1 cellular context compared by ENCODE assay signal in the genomic region with DNA sequence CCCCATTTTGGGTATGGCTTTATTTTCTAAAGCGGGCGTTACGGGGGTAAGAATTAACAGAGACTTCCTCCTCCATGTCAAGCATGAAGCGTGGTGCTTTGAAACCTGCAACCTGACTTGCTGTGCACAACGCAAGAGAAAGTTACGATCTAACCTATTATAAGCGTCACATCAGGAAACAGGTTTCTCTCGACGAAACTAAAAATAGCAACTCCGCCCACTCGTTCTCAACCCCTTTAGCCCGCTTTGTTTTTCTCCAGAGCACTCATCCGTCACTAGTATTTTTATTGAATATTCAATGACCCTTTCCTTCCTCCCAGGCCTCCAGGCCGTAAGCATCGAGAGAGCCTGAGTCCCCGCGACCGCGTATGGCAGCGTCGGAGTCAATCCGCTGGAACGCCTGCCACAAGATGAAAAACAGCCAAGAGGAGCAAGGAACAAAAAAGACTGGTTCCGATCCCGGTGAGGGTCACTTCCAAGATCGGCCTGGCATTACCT.
TF ChIP-seq lines count a peak whose summit lies in the region.

No MANE protein-coding gene starts in this region.

TF ChIP-seq in HepG2, 621 proteins besides CTCF, POLR2A, EP300 and RAD21:
- TF ChIP-seq ZSCAN12 (CRISPR knock-in tag; IDR thresholded peaks at IDR 0.05) = 0 out of 2 replicates have a peak, but pooled peaks have one; percentile 59
- no peak for TF ChIP-seq ZNF777 (CRISPR knock-in tag; IDR thresholded peaks at IDR 0.05)
- TF ChIP-seq ZNF790 (CRISPR knock-in tag; IDR thresholded peaks at IDR 0.05; ENCODE audit: borderline replicate concordance) = no peak
- TF ChIP-seq ZNF691 (CRISPR knock-in tag; IDR thresholded peaks at IDR 0.05; ENCODE audit: borderline replicate concordance, low read depth) = no peak
- TF ChIP-seq ZNF563 (CRISPR knock-in tag; IDR thresholded peaks at IDR 0.05) = no peak
- no peak for TF ChIP-seq ZNF883 (CRISPR knock-in tag; IDR thresholded peaks at IDR 0.05; ENCODE audit: not compliant biosample characterization)
- no peak for TF ChIP-seq ZNF160 (CRISPR knock-in tag; IDR thresholded peaks at IDR 0.05)
- TF ChIP-seq ELF1 (CRISPR knock-in tag; IDR thresholded peaks at IDR 0.05) = no peak
- no peak for TF ChIP-seq NFYC (CRISPR knock-in tag; IDR thresholded peaks at IDR 0.05)
- no peak for TF ChIP-seq SP2 (CRISPR knock-in tag; IDR thresholded peaks at IDR 0.05)
- no peak for TF ChIP-seq SNAPC4 (CRISPR knock-in tag; IDR thresholded peaks at IDR 0.05)
- no peak; the same call in 1 of the 2 replicates for TF ChIP-seq YEATS4 (CRISPR knock-in tag; IDR thresholded peaks at IDR 0.05; ENCODE audit: borderline replicate concordance)
- TF ChIP-seq ZNF230 (CRISPR knock-in tag; IDR thresholded peaks at IDR 0.05) = no peak
- TF ChIP-seq MED13 (CRISPR knock-in tag; IDR thresholded peaks at IDR 0.05) = no peak
- TF ChIP-seq ZNF12 (CRISPR knock-in tag; IDR thresholded peaks at IDR 0.05) = no peak
- no peak for TF ChIP-seq ZMAT3 (CRISPR knock-in tag; conservative IDR thresholded peaks at IDR 0.05)
- TF ChIP-seq ERF (CRISPR knock-in tag; IDR thresholded peaks at IDR 0.05) = no peak
- 0 out of 2 replicates have a peak, but pooled peaks have one; percentile 20 for TF ChIP-seq DZIP1 (CRISPR knock-in tag; IDR thresholded peaks at IDR 0.05)
- TF ChIP-seq, protein P1, sequence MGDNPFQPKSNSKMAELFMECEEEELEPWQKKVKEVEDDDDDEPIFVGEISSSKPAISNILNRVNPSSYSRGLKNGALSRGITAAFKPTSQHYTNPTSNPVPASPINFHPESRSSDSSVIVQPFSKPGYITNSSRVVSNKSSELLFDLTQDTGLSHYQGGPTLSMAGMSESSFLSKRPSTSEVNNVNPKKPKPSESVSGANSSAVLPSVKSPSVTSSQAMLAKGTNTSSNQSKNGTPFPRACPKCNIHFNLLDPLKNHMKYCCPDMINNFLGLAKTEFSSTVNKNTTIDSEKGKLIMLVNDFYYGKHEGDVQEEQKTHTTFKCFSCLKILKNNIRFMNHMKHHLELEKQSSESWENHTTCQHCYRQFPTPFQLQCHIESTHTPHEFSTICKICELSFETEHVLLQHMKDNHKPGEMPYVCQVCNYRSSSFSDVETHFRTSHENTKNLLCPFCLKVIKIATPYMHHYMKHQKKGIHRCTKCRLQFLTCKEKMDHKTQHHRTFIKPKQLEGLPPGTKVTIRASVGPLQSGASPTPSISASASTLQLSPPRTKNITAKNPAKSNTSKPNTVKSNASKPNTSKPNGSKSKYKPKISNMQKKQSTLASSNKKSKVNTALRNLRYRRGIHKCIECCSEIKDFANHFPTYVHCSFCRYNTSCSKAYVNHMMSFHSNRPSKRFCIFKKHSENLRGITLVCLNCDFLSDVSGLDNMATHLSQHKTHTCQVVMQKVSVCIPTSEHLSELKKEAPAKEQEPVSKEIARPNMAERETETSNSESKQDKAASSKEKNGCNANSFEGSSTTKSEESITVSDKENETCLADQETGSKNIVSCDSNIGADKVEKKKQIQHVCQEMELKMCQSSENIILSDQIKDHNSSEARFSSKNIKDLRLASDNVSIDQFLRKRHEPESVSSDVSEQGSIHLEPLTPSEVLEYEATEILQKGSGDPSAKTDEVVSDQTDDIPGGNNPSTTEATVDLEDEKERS (CRISPR knock-in tag; IDR thresholded peaks at IDR 0.05) = 0 out of 2 replicates have a peak, but pooled peaks have one; percentile 15
- no peak for TF ChIP-seq ATRX (CRISPR knock-in tag; IDR thresholded peaks at IDR 0.05; ENCODE audit: borderline replicate concordance)
- no peak for TF ChIP-seq ATF7 (IDR thresholded peaks at IDR 0.05)
- TF ChIP-seq ATF7 (CRISPR knock-in tag; IDR thresholded peaks at IDR 0.05) = no peak
- TF ChIP-seq ZBTB1 (CRISPR knock-in tag; IDR thresholded peaks at IDR 0.05; ENCODE audit: borderline replicate concordance) = no peak
- TF ChIP-seq NR3C1 (CRISPR knock-in tag; IDR thresholded peaks at IDR 0.05) = no peak
- TF ChIP-seq, protein P2, sequence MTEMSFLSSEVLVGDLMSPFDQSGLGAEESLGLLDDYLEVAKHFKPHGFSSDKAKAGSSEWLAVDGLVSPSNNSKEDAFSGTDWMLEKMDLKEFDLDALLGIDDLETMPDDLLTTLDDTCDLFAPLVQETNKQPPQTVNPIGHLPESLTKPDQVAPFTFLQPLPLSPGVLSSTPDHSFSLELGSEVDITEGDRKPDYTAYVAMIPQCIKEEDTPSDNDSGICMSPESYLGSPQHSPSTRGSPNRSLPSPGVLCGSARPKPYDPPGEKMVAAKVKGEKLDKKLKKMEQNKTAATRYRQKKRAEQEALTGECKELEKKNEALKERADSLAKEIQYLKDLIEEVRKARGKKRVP (CRISPR knock-in tag; IDR thresholded peaks at IDR 0.05) = 0 out of 4 replicates have a peak, but pooled peaks of 1 of the 2 experiments have one; percentile 13
- no peak for TF ChIP-seq CENPT (CRISPR knock-in tag; IDR thresholded peaks at IDR 0.05; ENCODE audit: low read depth)
- TF ChIP-seq ZNF234 (CRISPR knock-in tag; conservative IDR thresholded peaks at IDR 0.05) = no peak
